Comparison of ENCODE assay signal across 25 cellular contexts in the genomic region with DNA sequence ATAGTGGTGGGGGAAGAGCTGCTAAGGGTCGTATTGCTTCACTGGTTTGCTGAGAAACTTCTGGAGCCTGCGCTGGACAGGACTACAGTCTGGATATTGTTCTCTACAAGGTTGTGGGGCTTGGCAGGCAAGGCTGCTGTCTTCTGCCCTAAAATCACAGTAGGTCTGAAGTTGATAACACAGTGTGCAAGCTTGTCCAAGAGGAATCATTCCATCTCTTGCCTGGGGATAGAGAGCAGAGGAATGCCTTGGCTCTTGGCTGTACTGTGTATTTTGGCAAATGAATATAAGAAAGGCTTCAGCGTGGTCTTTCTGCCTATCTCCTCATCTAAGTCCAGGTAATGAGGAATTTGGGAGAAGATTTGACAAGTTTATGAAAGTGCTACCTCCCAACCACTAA. TPM values are rescaled to one million over a fixed set of nuclear protein-coding genes. Genes with fewer than 3 reads are reported as not detected.
DNase-seq lines count a peak whose midpoint lies in the region; ATAC-seq and TF ChIP-seq lines count a peak whose summit lies in the region.
"Had no signal": no experiment of that assay in that cellular context is flagged by ENCODE, and none has a peak within 500 bp of the region (broad histone marks: within the 10 kb centered on the region; RNA-seq: fewer than 3 reads in every experiment).

No MANE protein-coding gene starts in this region.

- ATAC-seq in heart right ventricle (peak in 5 of 8 donors; percentile 14 to 57 (median 45)), omental fat pad (ENCODE audit: low FRiP score) (peak; percentile 34), mucosa of descending colon (no peak)
- ATAC-seq in naive thymus-derived CD8-positive, alpha-beta T cell: no peak
- ATAC-seq: gastroesophageal sphincter had no signal

- peaks cover 0 to 2% (median under 1%) of the 10 kb centered on the region in 3 donors for H3K36me3 Mint-ChIP-seq in naive thymus-derived CD8-positive, alpha-beta T cell
- H3K36me3 Mint-ChIP-seq: CD14-positive monocyte had no signal

- peaks cover 0 to 2% (median 0%) of the 10 kb centered on the region in 4 donors for H3K4me1 Mint-ChIP-seq in naive thymus-derived CD8-positive, alpha-beta T cell

- DNase-seq in AG20443 (ENCODE audit: low spot score) (peak; percentile 25), adipocyte (ENCODE audit: low read depth) (peak; percentile 46), heart right ventricle (no peak), omental fat pad (ENCODE audit: low spot score) (no peak), MM.1S (no peak), substantia nigra (lab: John Stamatoyannopoulos, UW) (no peak), mucosa of descending colon (no peak)
- DNase-seq in naive thymus-derived CD8-positive, alpha-beta T cell: no peak
- DNase-seq: activated CD4-positive, alpha-beta T cell treated with anti-CD3 and anti-CD28 coated beads, Interleukin-2, amount 10 ng/mL, durations not matched to agents 24 days and 14 days; activated CD8-positive, alpha-beta memory T cell treated with anti-CD3 and anti-CD28 coated beads, Interleukin-2, amount 50 U/mL, for 4 hours; activated effector memory CD4-positive, alpha-beta T cell treated with anti-CD3 and anti-CD28 coated beads, Interleukin-2, amount 50 U/mL, for 16 hours; cerebellar nuclear complex; DMS 273 treated with DMSO at 0.1 percent for 48 hours; effector CD4-positive, alpha-beta T cell; GDM1; kidney glomerular epithelial cell; midbrain; NCI-H1417 treated with DMSO at 0.1 percent for 48 hours; NCI-H524 treated with DMSO at 0.1 percent for 48 hours; SHP77; T-helper 1 cell had no signal

- H3K27me3 ChIP-seq in adipocyte (replicated peaks; ENCODE audit: control insufficient read depth, insufficient read depth, low read length) (no peaks in the 10 kb centered on the region), heart right ventricle (no peaks in the 10 kb centered on the region), MM.1S (replicated peaks; ENCODE audit: insufficient read depth, low read length) (no peaks in the 10 kb centered on the region)
- H3K27me3 ChIP-seq: gastroesophageal sphincter had no signal

- peak overlapping the region; percentile 52 for H3K4me3 ChIP-seq in adipocyte (ENCODE audit: low read length)
- no peak overlapping the region for H3K4me3 ChIP-seq in heart right ventricle
- no peak overlapping the region for H3K4me3 ChIP-seq in MM.1S (ENCODE audit: low read length)
- H3K4me3 ChIP-seq in mucosa of descending colon: no peak overlapping the region
- H3K4me3 ChIP-seq: gastroesophageal sphincter had no signal

- no peak overlapping the region for H3K27ac Mint-ChIP-seq in naive thymus-derived CD8-positive, alpha-beta T cell
- H3K27ac Mint-ChIP-seq: activated CD4-positive, alpha-beta T cell treated with anti-CD3 and anti-CD28 coated beads, Interleukin-2, amount 10 ng/mL, durations not matched to agents 24 days and 14 days; CD14-positive monocyte had no signal

- no peaks in the 10 kb centered on the region for H3F3A ChIP-seq in MM.1S (ENCODE audit: insufficient read depth, low read length)

- H3K9me3 ChIP-seq in adipocyte (ENCODE audit: control insufficient read depth, low read length) (peaks cover 5% of the 10 kb centered on the region), heart right ventricle (peaks cover 0 to 4% (median 0%) of the 10 kb centered on the region in 11 donors), MM.1S (replicated peaks; ENCODE audit: insufficient read depth, low read length) (no peaks in the 10 kb centered on the region), mucosa of descending colon (no peaks in the 10 kb centered on the region)

- H3K4me3 Mint-ChIP-seq in naive thymus-derived CD8-positive, alpha-beta T cell: no peak overlapping the region
- H3K4me3 Mint-ChIP-seq: activated CD4-positive, alpha-beta T cell treated with anti-CD3 and anti-CD28 coated beads, Interleukin-2, amount 10 ng/mL, durations not matched to agents 24 days and 14 days; CD14-positive monocyte; neural crest cell had no signal

- no peak overlapping the region for H3K4me2 ChIP-seq in MM.1S (ENCODE audit: low read depth, low read length)

- peaks cover 0 to 3% (median 0%) of the 10 kb centered on the region in 9 donors for H3K9me3 Mint-ChIP-seq in naive thymus-derived CD8-positive, alpha-beta T cell
- H3K9me3 Mint-ChIP-seq: activated CD4-positive, alpha-beta T cell treated with anti-CD3 and anti-CD28 coated beads, Interleukin-2, amount 10 ng/mL, durations not matched to agents 24 days and 14 days had no signal

- no peaks in the 10 kb centered on the region for H4K20me1 ChIP-seq in MM.1S (ENCODE audit: insufficient read depth, low read length)

- H2AFZ ChIP-seq in MM.1S (ENCODE audit: low read length): no peak overlapping the region

- no peaks in the 10 kb centered on the region for H3K79me2 ChIP-seq in MM.1S (ENCODE audit: low read length)

- intact Hi-C loops in heart right ventricle (cut with DNase I) (no loop called here), mucosa of descending colon (cut with DNase I, micrococcal nuclease) (no loop called here)

- H3K9me2 ChIP-seq in MM.1S (replicated peaks; ENCODE audit: insufficient read depth, low read length): no peaks in the 10 kb centered on the region

- H3K27me3 Mint-ChIP-seq in naive thymus-derived CD8-positive, alpha-beta T cell: peaks cover 2 to 11% (median 7%) of the 10 kb centered on the region in 5 donors
- H3K27me3 Mint-ChIP-seq: activated CD4-positive, alpha-beta T cell treated with anti-CD3 and anti-CD28 coated beads, Interleukin-2, amount 10 ng/mL, durations not matched to agents 24 days and 14 days had no signal

- H3K9ac ChIP-seq in adipocyte (ENCODE audit: low read length): peak overlapping the region; percentile 73
- no peak overlapping the region for H3K9ac ChIP-seq in MM.1S (ENCODE audit: low read length)

- 50 to 58% methylated on average over 3 of the region's 3 CpGs for WGBS in heart right ventricle, 2 donors

- POLR2A ChIA-PET in naive thymus-derived CD8-positive, alpha-beta T cell (lab: Charles Lee): no interaction called here

- H3K27ac ChIP-seq in heart right ventricle (peak overlapping the region in 7 of 10 donors; percentile 1 to 72 (median 23)), MM.1S (ENCODE audit: low read length) (no peak overlapping the region), substantia nigra (ENCODE audit: low read depth, low read length, poor library complexity, severe bottlenecking) (no peak overlapping the region)
- H3K27ac ChIP-seq: gastroesophageal sphincter had no signal

- H3K4me1 ChIP-seq in adipocyte (ENCODE audit: control insufficient read depth, insufficient read depth, low read length) (peaks cover 20% of the 10 kb centered on the region), heart right ventricle (peaks cover 0 to 31% (median 18%) of the 10 kb centered on the region in 9 donors), MM.1S (ENCODE audit: low read length) (no peaks in the 10 kb centered on the region), mucosa of descending colon (ENCODE audit: low read depth) (no peaks in the 10 kb centered on the region)

- H3K36me3 ChIP-seq in adipocyte (ENCODE audit: control insufficient read depth, insufficient read depth, low read length, severe bottlenecking) (no peaks in the 10 kb centered on the region), heart right ventricle (no peaks in the 10 kb centered on the region), MM.1S (replicated peaks; ENCODE audit: insufficient read depth, low read length) (no peaks in the 10 kb centered on the region), mucosa of descending colon (ENCODE audit: low read depth) (no peaks in the 10 kb centered on the region)
- H3K36me3 ChIP-seq: gastroesophageal sphincter had no signal

- TF ChIP-seq CTCF in heart right ventricle (IDR thresholded peaks at IDR 0.05) (no peak), omental fat pad (IDR thresholded peaks at IDR 0.05) (no peak), MM.1S (IDR thresholded peaks at IDR 0.05; ENCODE audit: low read length) (no peak), mucosa of descending colon (IDR thresholded peaks at IDR 0.05) (no peak)

RNA-seq across cellular contexts. Expression of a gene that starts 9.4 kb away (rescaled TPM):
- total RNA-seq in heart right ventricle (10 to 100 TPM in 1 of 10 donors, 1 to 10 TPM in 9; 1.2 to 16.5 (median 6.1) TPM), omental fat pad (1 to 10 TPM in 2 of 4 donors, under 1 TPM in 1, not detected in 1; 0.56 to 1.9 (median 1.7) TPM), mucosa of descending colon (under 1 TPM; 0.26 to 0.76 (median 0.60) TPM)
- 1 to 10 TPM; 3.4 to 5.0 TPM for polyA plus RNA-seq in heart right ventricle
- under 1 TPM; 0.63 to 0.73 TPM for total RNA-seq in naive thymus-derived CD8-positive, alpha-beta T cell
- polyA plus RNA-seq in naive thymus-derived CD8-positive, alpha-beta T cell: under 1 TPM; 0.15 to 0.41 (median 0.35) TPM
- total RNA-seq: pulmonary artery endothelial cell had no signal
- polyA plus RNA-seq: CD14-positive monocyte had no signal

Comparison
In these comparisons a context has a peak if more than half of its experiments do, and no peak if none do; other contexts are left out.
1. DNase-seq: peak in AG20443 (single experiment) and adipocyte (single experiment); none in heart right ventricle (0 of 2), omental fat pad (single experiment), MM.1S (single experiment), naive thymus-derived CD8-positive, alpha-beta T cell (0 of 10), substantia nigra (0 of 49) and mucosa of descending colon (0 of 3).
2. ATAC-seq: peak in heart right ventricle (5 of 8) and omental fat pad (single experiment); none in naive thymus-derived CD8-positive, alpha-beta T cell (0 of 2) and mucosa of descending colon (single experiment).
3. H3K27ac ChIP-seq: peak in heart right ventricle (7 of 10); none in MM.1S (single experiment) and substantia nigra (single experiment).